ENCODE assay signal across 8 cellular contexts in genomic region chr2:15577071-15577706, GRCh38. TPM values are rescaled to one million over a fixed set of nuclear protein-coding genes. Genes with fewer than 3 reads are reported as not detected.
DNase-seq lines count a peak whose midpoint lies in the region; ATAC-seq, FAIRE-seq and TF ChIP-seq lines count a peak whose summit lies in the region.

No MANE protein-coding gene starts in this region.

- FAIRE-seq in GM19239 (lab: Jason Lieb, UNC): peak; percentile 18

- no peaks in the 10 kb centered on the region for H3K9me3 Mint-ChIP-seq in central memory CD8-positive, alpha-beta T cell

- peak; percentile 86 for TF ChIP-seq CTCF in C4-2B (conservative IDR thresholded peaks at IDR 0.05)

- ATAC-seq in HG03280 (IDR thresholded peaks at IDR 0.05; ENCODE audit: unreplicated experiment): peak; percentile 93
- peak; percentile 91 for ATAC-seq in central memory CD8-positive, alpha-beta T cell (replicated peaks; ENCODE audit: extremely low read depth, poor library complexity, severe bottlenecking)
- ATAC-seq in left lobe of liver: peak; percentile 99

- H3K27ac Mint-ChIP-seq in central memory CD8-positive, alpha-beta T cell (ENCODE audit: low read depth): no peak overlapping the region

- H3K27ac ChIP-seq in C4-2B: no peak overlapping the region

- H3K4me3 Mint-ChIP-seq in central memory CD8-positive, alpha-beta T cell: no peak overlapping the region

- no peaks in the 10 kb centered on the region for H3K36me3 Mint-ChIP-seq in central memory CD8-positive, alpha-beta T cell (ENCODE audit: insufficient read depth)

- H3K27me3 Mint-ChIP-seq in central memory CD8-positive, alpha-beta T cell: no peaks in the 10 kb centered on the region

- peaks cover 5% of the 10 kb centered on the region for H3K4me1 Mint-ChIP-seq in central memory CD8-positive, alpha-beta T cell

- DNase-seq in GM19239 (ENCODE audit: insufficient read length, low spot score): peak; percentile 44
- peak; percentile 88 for DNase-seq in NCI-H345 (lab: John Stamatoyannopoulos, UW)
- peak; percentile 73 to 87 (median 84) for DNase-seq in activated CD4-positive, CD25-positive, alpha-beta regulatory T cell (lab: John Stamatoyannopoulos, UW)
- peak; percentile 72 to 80 for DNase-seq in central memory CD8-positive, alpha-beta T cell (ENCODE audit: low spot score in 2 of 2)
- DNase-seq in left lobe of liver (ENCODE audit: low spot score): peak; percentile 78
- DNase-seq in stimulated activated CD4-positive, alpha-beta T cell treated with anti-CD3 and anti-CD28 coated beads, TNF-alpha, amount 100 ng/mL, for 4 hours (ENCODE audit: low read depth in 3 of 3): peak; percentile 73 to 81 (median 78)

RNA-seq across cellular contexts. Expression of gene DDX1, which starts 14.5 kb away (rescaled TPM):
- total RNA-seq in left lobe of liver: 33.0 TPM

RNA-seq across cellular contexts. Expression of gene NBAS, which starts 16.1 kb away (rescaled TPM):
- total RNA-seq in left lobe of liver: 19.5 TPM
